18 cellular contexts compared by ENCODE assay signal in genomic region chr7:16904086-16904485, GRCh38. TPM values are rescaled to one million over a fixed set of nuclear protein-coding genes. Genes with fewer than 3 reads are reported as not detected.
"Had no signal": no experiment of that assay in that cellular context is flagged by ENCODE, and none has a peak within 500 bp of the region (broad histone marks: within the 10 kb centered on the region; RNA-seq: fewer than 3 reads in every experiment).

No MANE protein-coding gene starts in this region.

- H3K36me3 ChIP-seq: heart left ventricle, transverse colon had no signal

- H3K27ac ChIP-seq: heart left ventricle, transverse colon had no signal

- H3K9me3 ChIP-seq: transverse colon had no signal

- DNase-seq: activated CD4-positive, alpha-beta T cell treated with anti-CD3 and anti-CD28 coated beads, Interleukin-2, amount 10 ng/mL, durations not matched to agents 24 days and 14 days; activated naive CD4-positive, alpha-beta T cell; activated naive CD8-positive, alpha-beta T cell treated with anti-CD3 and anti-CD28 coated beads, Interleukin-2, amount 50 U/mL, for 24 hours; endodermal cell; erythroblast; heart left ventricle; islet precursor cell; left ventricle myocardium superior; mesendoderm; right cardiac atrium; stimulated activated CD4-positive, alpha-beta T cell treated with anti-CD3 and anti-CD28 coated beads, Interleukin-1b, Interleukin-23, amount 100 ng/mL, for 48 hours; transverse colon had no signal

- H3K4me1 ChIP-seq: heart left ventricle had no signal

- H3K4me3 ChIP-seq: heart left ventricle, transverse colon had no signal

- H3K27me3 ChIP-seq: heart left ventricle, transverse colon had no signal

RNA-seq across cellular contexts. Expression of gene AGR3, which starts 22.3 kb away (rescaled TPM):
- total RNA-seq: activated CD4-positive, alpha-beta T cell treated with anti-CD3 and anti-CD28 coated beads, Interleukin-2, amount 10 ng/mL, durations not matched to agents 24 days and 14 days; activated T-helper 1 cell treated with anti-CD3 and anti-CD28 coated beads, Interleukin-12 subunit alpha, Interleukin-12 subunit beta, Interleukin-2, Interleukin-4 antibody, amounts not matched to agents 30 ng/mL and 10 ng/mL and 1 ng/mL, durations not matched to agents 14 hours and 24 hours and 36 hours; dermis microvascular lymphatic vessel endothelial cell; endodermal cell; fibroblast of villous mesenchyme; heart left ventricle; left ventricle myocardium superior; posterior vena cava; right cardiac atrium; T-helper 1 cell treated with Interleukin-12 subunit alpha and Interleukin-12 subunit beta and Interleukin-4 antibody, amounts not matched to agents 30 ng/mL and 1 ng/mL, for 36 hours; WTC11 had no signal
